ENCODE assay signal across 1 cellular context in genomic region chr17:63405020-63405419, GRCh38.
TF ChIP-seq lines count a peak whose summit lies in the region.

No MANE protein-coding gene starts in this region.

TF ChIP-seq in IMR-90, 13 proteins besides CTCF, POLR2A, EP300 and RAD21 (continued from another document):
- no peak for TF ChIP-seq ELK1 (IDR thresholded peaks at IDR 0.05; ENCODE audit: borderline replicate concordance, low read depth, low read length)
- TF ChIP-seq NFE2L2 (IDR thresholded peaks at IDR 0.05; ENCODE audit: low read depth, low read length): no peak
- no peak for TF ChIP-seq USF2 (IDR thresholded peaks at IDR 0.05; ENCODE audit: low read depth, low read length)
- TF ChIP-seq BHLHE40 (IDR thresholded peaks at IDR 0.05; ENCODE audit: low read depth, low read length): no peak
- TF ChIP-seq MXI1 (IDR thresholded peaks at IDR 0.05; ENCODE audit: borderline replicate concordance, low read depth, low read length): no peak
TF ChIP-seq in IMR-90: peak in this region for 0.
